In genomic region chr6:79600313-79601019, GRCh38 we compare ENCODE assay signal across 2 cellular contexts.
TF ChIP-seq lines count a peak whose summit lies in the region.

No MANE protein-coding gene starts in this region.

TF ChIP-seq in SK-N-SH, 30 proteins besides CTCF, POLR2A, EP300 and RAD21:
- TF ChIP-seq, protein P1, sequence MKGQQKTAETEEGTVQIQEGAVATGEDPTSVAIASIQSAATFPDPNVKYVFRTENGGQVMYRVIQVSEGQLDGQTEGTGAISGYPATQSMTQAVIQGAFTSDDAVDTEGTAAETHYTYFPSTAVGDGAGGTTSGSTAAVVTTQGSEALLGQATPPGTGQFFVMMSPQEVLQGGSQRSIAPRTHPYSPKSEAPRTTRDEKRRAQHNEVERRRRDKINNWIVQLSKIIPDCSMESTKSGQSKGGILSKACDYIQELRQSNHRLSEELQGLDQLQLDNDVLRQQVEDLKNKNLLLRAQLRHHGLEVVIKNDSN (IDR thresholded peaks at IDR 0.05; ENCODE audit: borderline replicate concordance, low read depth): no peak
- TF ChIP-seq MXI1 (IDR thresholded peaks at IDR 0.05; ENCODE audit: low read depth, low read length) (no peak), TEAD4 (IDR thresholded peaks at IDR 0.05; ENCODE audit: borderline replicate concordance, insufficient read depth) (no peak), POLR2AphosphoS5 (IDR thresholded peaks at IDR 0.05; ENCODE audit: low read depth, low read length) (no peak), TAF1 (IDR thresholded peaks at IDR 0.05; ENCODE audit: borderline replicate concordance, low read depth, low read length) (no peak), NRF1 (IDR thresholded peaks at IDR 0.05; ENCODE audit: low read depth, low read length) (no peak), RXRA (IDR thresholded peaks at IDR 0.05; ENCODE audit: borderline replicate concordance, low read depth) (no peak), ZBTB33 (IDR thresholded peaks at IDR 0.05; ENCODE audit: borderline replicate concordance, low read depth) (no peak), FOSL2 (IDR thresholded peaks at IDR 0.05; ENCODE audit: borderline replicate concordance, low read depth) (no peak), GABPA (IDR thresholded peaks at IDR 0.05; ENCODE audit: low read depth) (no peak), RCOR1 (IDR thresholded peaks at IDR 0.05; ENCODE audit: low read length) (no peak), NFIC (IDR thresholded peaks at IDR 0.05; ENCODE audit: borderline replicate concordance) (no peak)
- TF ChIP-seq, protein P2, sequence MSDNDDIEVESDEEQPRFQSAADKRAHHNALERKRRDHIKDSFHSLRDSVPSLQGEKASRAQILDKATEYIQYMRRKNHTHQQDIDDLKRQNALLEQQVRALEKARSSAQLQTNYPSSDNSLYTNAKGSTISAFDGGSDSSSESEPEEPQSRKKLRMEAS (IDR thresholded peaks at IDR 0.05; ENCODE audit: low read depth): no peak
- TF ChIP-seq, protein P3, sequence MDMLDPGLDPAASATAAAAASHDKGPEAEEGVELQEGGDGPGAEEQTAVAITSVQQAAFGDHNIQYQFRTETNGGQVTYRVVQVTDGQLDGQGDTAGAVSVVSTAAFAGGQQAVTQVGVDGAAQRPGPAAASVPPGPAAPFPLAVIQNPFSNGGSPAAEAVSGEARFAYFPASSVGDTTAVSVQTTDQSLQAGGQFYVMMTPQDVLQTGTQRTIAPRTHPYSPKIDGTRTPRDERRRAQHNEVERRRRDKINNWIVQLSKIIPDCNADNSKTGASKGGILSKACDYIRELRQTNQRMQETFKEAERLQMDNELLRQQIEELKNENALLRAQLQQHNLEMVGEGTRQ (IDR thresholded peaks at IDR 0.05; ENCODE audit: borderline replicate concordance, low read depth, low read length): no peak

TF ChIP-seq in SK-N-SH treated with all-trans-retinoic acid at 6 μM for 48 hours, 23 proteins besides CTCF, POLR2A, EP300 and RAD21:
- TF ChIP-seq TSHZ2 (CRISPR knock-in tag; IDR thresholded peaks at IDR 0.05) (no peak), PPARA (CRISPR knock-in tag; IDR thresholded peaks at IDR 0.05; ENCODE audit: borderline replicate concordance) (no peak), ZC3H10 (CRISPR knock-in tag; IDR thresholded peaks at IDR 0.05) (no peak), SNAI2 (CRISPR knock-in tag; IDR thresholded peaks at IDR 0.05) (no peak), ZNF8 (CRISPR knock-in tag; IDR thresholded peaks at IDR 0.05) (no peak), TCF4 (CRISPR knock-in tag; IDR thresholded peaks at IDR 0.05; ENCODE audit: borderline replicate concordance) (no peak), CREB5 (CRISPR knock-in tag; IDR thresholded peaks at IDR 0.05; ENCODE audit: low read depth) (no peak), GLIS3 (CRISPR knock-in tag; IDR thresholded peaks at IDR 0.05) (no peak), CSDC2 (CRISPR knock-in tag; IDR thresholded peaks at IDR 0.05) (no peak), ISL1 (CRISPR knock-in tag; IDR thresholded peaks at IDR 0.05) (no peak), ZFP30 (CRISPR knock-in tag; IDR thresholded peaks at IDR 0.05) (no peak), TOX (CRISPR knock-in tag; IDR thresholded peaks at IDR 0.05; ENCODE audit: borderline replicate concordance) (no peak), ZNF565 (CRISPR knock-in tag; conservative IDR thresholded peaks at IDR 0.05; ENCODE audit: low read depth) (no peak), ZNF70 (CRISPR knock-in tag; IDR thresholded peaks at IDR 0.05) (no peak), ESRRG (CRISPR knock-in tag; IDR thresholded peaks at IDR 0.05) (no peak)
- TF ChIP-seq, protein P4, sequence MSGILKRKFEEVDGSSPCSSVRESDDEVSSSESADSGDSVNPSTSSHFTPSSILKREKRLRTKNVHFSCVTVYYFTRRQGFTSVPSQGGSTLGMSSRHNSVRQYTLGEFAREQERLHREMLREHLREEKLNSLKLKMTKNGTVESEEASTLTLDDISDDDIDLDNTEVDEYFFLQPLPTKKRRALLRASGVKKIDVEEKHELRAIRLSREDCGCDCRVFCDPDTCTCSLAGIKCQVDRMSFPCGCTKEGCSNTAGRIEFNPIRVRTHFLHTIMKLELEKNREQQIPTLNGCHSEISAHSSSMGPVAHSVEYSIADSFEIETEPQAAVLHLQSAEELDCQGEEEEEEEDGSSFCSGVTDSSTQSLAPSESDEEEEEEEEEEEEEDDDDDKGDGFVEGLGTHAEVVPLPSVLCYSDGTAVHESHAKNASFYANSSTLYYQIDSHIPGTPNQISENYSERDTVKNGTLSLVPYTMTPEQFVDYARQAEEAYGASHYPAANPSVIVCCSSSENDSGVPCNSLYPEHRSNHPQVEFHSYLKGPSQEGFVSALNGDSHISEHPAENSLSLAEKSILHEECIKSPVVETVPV (CRISPR knock-in tag; IDR thresholded peaks at IDR 0.05): no peak
